ENCODE assay signal across 21 cellular contexts in the genomic region with DNA sequence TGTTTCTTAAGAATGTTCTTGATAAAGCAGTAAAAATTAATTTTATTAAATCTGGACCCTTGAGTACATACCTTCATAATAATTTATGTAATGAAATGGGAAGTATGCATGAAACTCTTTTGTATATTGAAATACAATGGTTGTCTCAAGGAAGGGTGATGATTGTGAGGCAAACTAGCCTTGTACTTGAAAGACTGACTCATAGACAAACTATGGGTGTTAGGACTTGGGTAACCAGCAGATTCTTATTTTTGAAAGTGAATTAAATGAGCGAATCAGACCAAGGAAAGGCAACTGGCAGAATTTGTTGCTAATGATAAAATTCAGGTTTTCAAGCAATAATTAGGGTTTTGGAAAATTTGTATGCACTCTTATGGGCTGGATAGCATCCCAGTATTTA. TPM values are rescaled to one million over a fixed set of nuclear protein-coding genes. Genes with fewer than 3 reads are reported as not detected.
DNase-seq lines count a peak whose midpoint lies in the region; ATAC-seq and TF ChIP-seq lines count a peak whose summit lies in the region.
"Had no signal": no experiment of that assay in that cellular context is flagged by ENCODE, and none has a peak within 500 bp of the region (broad histone marks: within the 10 kb centered on the region; RNA-seq: fewer than 3 reads in every experiment).

No MANE protein-coding gene starts in this region.

- H3K4me3 Mint-ChIP-seq in activated T-helper 17 cell treated with anti-CD3 and anti-CD28 coated beads, Interleukin-2, amount 50 U/mL, for 72 hours = no peak overlapping the region
- H3K4me3 Mint-ChIP-seq: activated CD8-positive, alpha-beta T cell treated with anti-CD3 and anti-CD28 coated beads, Interleukin-2, amount 10 ng/mL, durations not matched to agents 7 days and 5 days; activated naive CD8-positive, alpha-beta T cell treated with anti-CD3 and anti-CD28 coated beads, Interleukin-2, amount 50 U/mL, for 24 hours had no signal

- no peak overlapping the region for H3K4me3 ChIP-seq in fibroblast of villous mesenchyme (ENCODE audit: low read depth, low read length)
- H3K4me3 ChIP-seq: heart left ventricle had no signal

- no peak for TF ChIP-seq CTCF in fibroblast of villous mesenchyme (IDR thresholded peaks at IDR 0.05; ENCODE audit: insufficient read depth, low read depth, low read length)

- ATAC-seq in GM18517 (IDR thresholded peaks at IDR 0.05; ENCODE audit: unreplicated experiment) = no peak
- no peak for ATAC-seq in activated T-helper 17 cell treated with anti-CD3 and anti-CD28 coated beads, Interleukin-2, amount 50 U/mL, for 72 hours (replicated peaks)
- ATAC-seq: activated CD8-positive, alpha-beta T cell treated with anti-CD3 and anti-CD28 coated beads, Interleukin-2, amount 10 ng/mL, durations not matched to agents 7 days and 5 days; activated naive CD8-positive, alpha-beta T cell treated with anti-CD3 and anti-CD28 coated beads, Interleukin-2, amount 50 U/mL, for 24 hours; heart left ventricle; right cardiac atrium had no signal

- H3K9me3 Mint-ChIP-seq in activated T-helper 17 cell treated with anti-CD3 and anti-CD28 coated beads, Interleukin-2, amount 50 U/mL, for 72 hours = no peaks in the 10 kb centered on the region
- H3K9me3 Mint-ChIP-seq: activated naive CD8-positive, alpha-beta T cell treated with anti-CD3 and anti-CD28 coated beads, Interleukin-2, amount 50 U/mL, for 24 hours had no signal

- H3K36me3 Mint-ChIP-seq in activated T-helper 17 cell treated with anti-CD3 and anti-CD28 coated beads, Interleukin-2, amount 50 U/mL, for 72 hours (ENCODE audit: low read depth) = peaks cover 87% of the 10 kb centered on the region

- in situ Hi-C loops in ACHN (cut with HindIII; ENCODE audit: low pct_ligation_motif_present, low pct_unique_long_range_greater_than_20kb, low sequenced_read_pairs) = no loop called here

- peaks cover 5% of the 10 kb centered on the region for H3K4me1 Mint-ChIP-seq in activated T-helper 17 cell treated with anti-CD3 and anti-CD28 coated beads, Interleukin-2, amount 50 U/mL, for 72 hours

- H3K27ac ChIP-seq in caudate nucleus (ENCODE audit: low read depth, low read length) = no peak overlapping the region
- H3K27ac ChIP-seq: heart left ventricle, neutrophil, WERI-Rb-1 had no signal

- no peaks in the 10 kb centered on the region for H3K27me3 Mint-ChIP-seq in activated T-helper 17 cell treated with anti-CD3 and anti-CD28 coated beads, Interleukin-2, amount 50 U/mL, for 72 hours
- H3K27me3 Mint-ChIP-seq: activated naive CD8-positive, alpha-beta T cell treated with anti-CD3 and anti-CD28 coated beads, Interleukin-2, amount 50 U/mL, for 24 hours had no signal

- peak; percentile 39 for DNase-seq in ACHN
- DNase-seq in HPDE6-E6E7 (ENCODE audit: extremely low spot score) = peak; percentile 16
- peak; percentile 85 for DNase-seq in amniotic epithelial cell (ENCODE audit: low read depth)
- DNase-seq in fibroblast of villous mesenchyme (ENCODE audit: low read depth) = peak; percentile 51
- DNase-seq in midbrain (lab: John Stamatoyannopoulos, UW) = no peak
- DNase-seq in caudate nucleus (lab: John Stamatoyannopoulos, UW) = no peak
- DNase-seq: activated CD8-positive, alpha-beta T cell treated with anti-CD3 and anti-CD28 coated beads, Interleukin-2, amount 10 ng/mL, durations not matched to agents 7 days and 5 days; activated naive CD8-positive, alpha-beta T cell treated with anti-CD3 and anti-CD28 coated beads, Interleukin-2, amount 50 U/mL, for 24 hours; GOT3; heart left ventricle; kidney; NCI-H2081; NCI-H524 treated with DMSO at 0.1 percent for 48 hours; right cardiac atrium; RPMI8226; stimulated activated CD4-positive, alpha-beta T cell treated with anti-CD3 and anti-CD28 coated beads, Interleukin-1b, Interleukin-23, amount 100 ng/mL, for 48 hours; substantia nigra; WERI-Rb-1 had no signal

- H3K27ac Mint-ChIP-seq in activated T-helper 17 cell treated with anti-CD3 and anti-CD28 coated beads, Interleukin-2, amount 50 U/mL, for 72 hours = no peak overlapping the region
- H3K27ac Mint-ChIP-seq: activated CD8-positive, alpha-beta T cell treated with anti-CD3 and anti-CD28 coated beads, Interleukin-2, amount 10 ng/mL, durations not matched to agents 7 days and 5 days; activated naive CD8-positive, alpha-beta T cell treated with anti-CD3 and anti-CD28 coated beads, Interleukin-2, amount 50 U/mL, for 24 hours had no signal

RNA-seq across cellular contexts. Expression of a gene that starts 41.9 kb away (rescaled TPM):
- 93.4 and 136 TPM in 2 replicates for total RNA-seq in fibroblast of villous mesenchyme
- 10 to 100 TPM; 63.3 to 64.8 TPM for total RNA-seq in activated T-helper 17 cell treated with anti-CD3 and anti-CD28 coated beads, Interleukin-2, amount 50 U/mL, for 72 hours

Comparison
In these comparisons a context has a peak if more than half of its experiments do, and no peak if none do; other contexts are left out.
1. DNase-seq: peak in ACHN (single experiment), HPDE6-E6E7 (single experiment), amniotic epithelial cell (single experiment) and fibroblast of villous mesenchyme (single experiment); none in midbrain (single experiment) and caudate nucleus (0 of 61).